33 cellular contexts compared by ENCODE assay signal in the genomic region with DNA sequence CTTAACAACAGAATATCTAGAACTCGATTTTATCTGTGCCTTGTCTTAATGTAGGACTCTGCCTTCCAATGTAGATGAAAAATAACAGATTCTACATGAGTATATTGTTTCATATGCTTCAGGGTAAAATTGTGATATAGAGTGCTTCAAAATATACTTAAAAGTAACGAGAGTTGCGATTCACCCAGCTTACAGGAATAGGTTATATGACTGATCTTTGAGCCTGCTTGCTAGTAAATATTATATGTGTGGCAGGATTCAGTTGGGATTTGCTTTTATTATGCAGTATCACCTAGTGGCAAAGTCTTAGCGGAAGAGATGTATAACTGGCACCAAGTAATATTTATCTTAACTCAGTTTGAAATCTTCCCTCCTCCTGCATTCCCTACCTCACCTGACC.
"Had no signal": no experiment of that assay in that cellular context is flagged by ENCODE, and none has a peak within 500 bp of the region (broad histone marks: within the 10 kb centered on the region; RNA-seq: fewer than 3 reads in every experiment).

No MANE protein-coding gene starts in this region.

- DNase-seq: activated CD4-positive, alpha-beta memory T cell treated with anti-CD3 and anti-CD28 coated beads, Interleukin-2, amount 10 ng/mL, durations not matched to agents 7 days and 5 days; activated CD4-positive, alpha-beta T cell treated with anti-CD3 and anti-CD28 coated beads for 1 hour; activated CD4-positive, alpha-beta T cell treated with anti-CD3 and anti-CD28 coated beads for 48 hours; activated CD4-positive, CD25-positive, alpha-beta regulatory T cell; activated CD8-positive, alpha-beta memory T cell treated with anti-CD3 and anti-CD28 coated beads for 24 hours; activated CD8-positive, alpha-beta memory T cell treated with anti-CD3 and anti-CD28 coated beads, Interleukin-2, amount 10 ng/mL, durations not matched to agents 7 days and 5 days; activated gamma-delta T cell; activated naive CD4-positive, alpha-beta T cell treated with Interleukin-2 at 50 U/mL for 16 hours; activated naive CD8-positive, alpha-beta T cell treated with anti-CD3 and anti-CD28 coated beads, Interleukin-2, amount 10 ng/mL, durations not matched to agents 7 days and 5 days; activated T-cell treated with anti-CD3 and anti-CD28 coated beads, Interleukin-2, amount 50 U/mL, for 1 hour; amygdala; body of pancreas; MM.1S; MV-4-11; NCI-H1092; NCI-H1436 treated with DMSO at 0.1 percent for 48 hours; NCI-H1694 treated with DMSO at 0.1 percent for 48 hours; NCI-H2029; NCI-H345; NCI-H524 treated with DMSO at 0.1 percent for 48 hours; PC-3; SIG-M5; SW 1271; T-helper 1 cell; T-helper 2 cell; T-helper 9 cell had no signal

- H3K9ac ChIP-seq: KMS-11 had no signal

- H3K9me3 Mint-ChIP-seq: activated naive CD4-positive, alpha-beta T cell treated with anti-CD3 and anti-CD28 coated beads, Interleukin-2, amount 50 U/mL, for 24 hours; activated naive CD8-positive, alpha-beta T cell treated with anti-CD3 and anti-CD28 coated beads, Interleukin-2, amount 10 ng/mL, durations not matched to agents 7 days and 5 days; activated T-helper 2 cell treated with anti-CD3 and anti-CD28 coated beads, Interferon-gamma antibody, Interleukin-2, Interleukin-4, amounts not matched to agents 10 μg/mL and 5 μg/mL and 100 μg/mL, durations not matched to agents 14 hours and 24 hours and 36 hours had no signal

- H3K27me3 ChIP-seq: body of pancreas, breast epithelium had no signal

- H3K9me3 ChIP-seq: body of pancreas, breast epithelium had no signal

- ATAC-seq: activated CD8-positive, alpha-beta memory T cell treated with anti-CD3 and anti-CD28 coated beads, Interleukin-2, amount 10 ng/mL, durations not matched to agents 7 days and 5 days; body of pancreas; PC-3; Right ventricle myocardium inferior had no signal

- H3K4me3 Mint-ChIP-seq: activated CD4-positive, alpha-beta memory T cell treated with anti-CD3 and anti-CD28 coated beads, Interleukin-2, amount 10 ng/mL, durations not matched to agents 7 days and 5 days; activated CD8-positive, alpha-beta memory T cell treated with anti-CD3 and anti-CD28 coated beads, Interleukin-2, amount 10 ng/mL, durations not matched to agents 7 days and 5 days; activated naive CD4-positive, alpha-beta T cell treated with anti-CD3 and anti-CD28 coated beads, Interleukin-2, amount 50 U/mL, for 24 hours; activated naive CD8-positive, alpha-beta T cell treated with anti-CD3 and anti-CD28 coated beads, Interleukin-2, amount 10 ng/mL, durations not matched to agents 7 days and 5 days had no signal

- H3K4me1 ChIP-seq: body of pancreas, breast epithelium had no signal

- H3K27ac Mint-ChIP-seq: activated CD4-positive, alpha-beta memory T cell treated with anti-CD3 and anti-CD28 coated beads, Interleukin-2, amount 10 ng/mL, durations not matched to agents 7 days and 5 days; activated CD8-positive, alpha-beta memory T cell treated with anti-CD3 and anti-CD28 coated beads, Interleukin-2, amount 10 ng/mL, durations not matched to agents 7 days and 5 days; activated naive CD4-positive, alpha-beta T cell treated with anti-CD3 and anti-CD28 coated beads, Interleukin-2, amount 50 U/mL, for 24 hours; activated naive CD8-positive, alpha-beta T cell treated with anti-CD3 and anti-CD28 coated beads, Interleukin-2, amount 10 ng/mL, durations not matched to agents 7 days and 5 days; activated T-helper 2 cell treated with anti-CD3 and anti-CD28 coated beads, Interferon-gamma antibody, Interleukin-2, Interleukin-4, amounts not matched to agents 10 μg/mL and 5 μg/mL and 100 μg/mL, durations not matched to agents 14 hours and 24 hours and 36 hours had no signal

- H3K4me1 Mint-ChIP-seq: activated CD4-positive, alpha-beta memory T cell treated with anti-CD3 and anti-CD28 coated beads, Interleukin-2, amount 10 ng/mL, durations not matched to agents 7 days and 5 days; activated CD8-positive, alpha-beta memory T cell treated with anti-CD3 and anti-CD28 coated beads, Interleukin-2, amount 10 ng/mL, durations not matched to agents 7 days and 5 days; activated naive CD4-positive, alpha-beta T cell treated with anti-CD3 and anti-CD28 coated beads, Interleukin-2, amount 50 U/mL, for 24 hours; activated naive CD8-positive, alpha-beta T cell treated with anti-CD3 and anti-CD28 coated beads, Interleukin-2, amount 10 ng/mL, durations not matched to agents 7 days and 5 days had no signal

- H3K27ac ChIP-seq: body of pancreas, breast epithelium, KMS-11, RWPE1, VCaP had no signal

- H3K27me3 Mint-ChIP-seq: activated CD4-positive, alpha-beta memory T cell treated with anti-CD3 and anti-CD28 coated beads, Interleukin-2, amount 10 ng/mL, durations not matched to agents 7 days and 5 days; activated CD8-positive, alpha-beta memory T cell treated with anti-CD3 and anti-CD28 coated beads, Interleukin-2, amount 10 ng/mL, durations not matched to agents 7 days and 5 days; activated naive CD4-positive, alpha-beta T cell treated with anti-CD3 and anti-CD28 coated beads, Interleukin-2, amount 50 U/mL, for 24 hours; activated naive CD8-positive, alpha-beta T cell treated with anti-CD3 and anti-CD28 coated beads, Interleukin-2, amount 10 ng/mL, durations not matched to agents 7 days and 5 days had no signal

- H3K36me3 Mint-ChIP-seq: activated CD8-positive, alpha-beta memory T cell treated with anti-CD3 and anti-CD28 coated beads, Interleukin-2, amount 10 ng/mL, durations not matched to agents 7 days and 5 days; activated naive CD4-positive, alpha-beta T cell treated with anti-CD3 and anti-CD28 coated beads, Interleukin-2, amount 50 U/mL, for 24 hours; activated naive CD8-positive, alpha-beta T cell treated with anti-CD3 and anti-CD28 coated beads, Interleukin-2, amount 10 ng/mL, durations not matched to agents 7 days and 5 days had no signal

- H3K36me3 ChIP-seq: breast epithelium had no signal

- H3K4me3 ChIP-seq: body of pancreas, breast epithelium had no signal
